In genomic region chr14:71290301-71290700, GRCh38 we compare ENCODE assay signal across 1 cellular context.
TF ChIP-seq lines count a peak whose summit lies in the region.

No MANE protein-coding gene starts in this region.

TF ChIP-seq in GM23338, 12 proteins besides CTCF, POLR2A, EP300 and RAD21 (continued from another document):
- TF ChIP-seq ZNF462 (CRISPR knock-in tag; IDR thresholded peaks at IDR 0.05) (no peak), ZNF331 (CRISPR knock-in tag; IDR thresholded peaks at IDR 0.05; ENCODE audit: low read depth) (no peak), EZH2 (IDR thresholded peaks at IDR 0.05; ENCODE audit: low read depth, unreplicated experiment) (no peak), ZNF114 (CRISPR knock-in tag; IDR thresholded peaks at IDR 0.05) (no peak)
